In the genomic region with DNA sequence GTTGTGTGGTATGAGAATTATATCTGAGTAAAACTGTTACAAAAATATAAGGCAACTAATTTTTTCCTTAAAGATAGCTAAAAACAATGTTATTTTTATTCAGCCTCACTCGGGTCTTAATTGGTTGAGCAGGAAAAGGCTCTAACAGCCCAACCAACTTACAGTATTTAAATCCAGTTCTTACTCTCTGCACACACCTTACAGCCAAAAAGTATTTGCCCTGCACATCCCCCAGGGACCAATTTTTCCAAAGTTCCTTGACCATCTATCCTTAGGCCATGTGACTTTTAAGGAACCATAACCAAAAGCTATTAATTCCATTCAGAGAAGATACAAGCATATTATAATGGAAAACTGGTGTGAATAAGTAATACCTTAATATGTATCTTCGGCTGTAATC, we compare ENCODE assay signal across 9 cellular contexts. TPM values are rescaled to one million over a fixed set of nuclear protein-coding genes. Genes with fewer than 3 reads are reported as not detected.
DNase-seq lines count a peak whose midpoint lies in the region; ATAC-seq and TF ChIP-seq lines count a peak whose summit lies in the region.
"Had no signal": no experiment of that assay in that cellular context is flagged by ENCODE, and none has a peak within 500 bp of the region (broad histone marks: within the 10 kb centered on the region; RNA-seq: fewer than 3 reads in every experiment).

No MANE protein-coding gene starts in this region.

- no peak overlapping the region for H2BK12ac ChIP-seq in mesenchymal stem cell (ENCODE audit: low read length in 2 of 2)

- peaks cover 6% of the 10 kb centered on the region for H3K79me1 ChIP-seq in mesenchymal stem cell (replicated peaks; ENCODE audit: low read length, poor library complexity, severe bottlenecking)

- no peak overlapping the region for H3K4ac ChIP-seq in mesenchymal stem cell (ENCODE audit: low read depth in 1 of 2, low read length in 2 of 2)

- no peak overlapping the region for H2BK120ac ChIP-seq in mesenchymal stem cell (ENCODE audit: low read depth, low read length)

- H3K9me3 ChIP-seq in right atrium auricular region (no peaks in the 10 kb centered on the region), mesenchymal stem cell (ENCODE audit: control insufficient read depth, low read length) (no peaks in the 10 kb centered on the region)

- H3K4me3 ChIP-seq in right atrium auricular region (peak overlapping the region; percentile 58 to 79), cardiac fibroblast (replicated peaks in 1 of 2; ENCODE audit: low read depth in 2 of 2, low read length in 2 of 2) (peak overlapping the region; percentile 70 to 73), mesenchymal stem cell (ENCODE audit: insufficient read depth in 1 of 2, low read depth in 1 of 2, low read length in 2 of 2) (peak overlapping the region in 1 of 2 experiments; percentile 96)

- DNase-seq in right atrium auricular region (ENCODE audit: low spot score) (no peak), Right ventricle myocardium superior (no peak), cardiac fibroblast (ENCODE audit: low read depth in 2 of 2) (peak; percentile 28 to 33), mesenchymal stem cell (peak; percentile 37), middle frontal gyrus (ENCODE audit: extremely low spot score, low spot score) (no peak), cerebellar nuclear complex (lab: John Stamatoyannopoulos, UW) (no peak)
- DNase-seq: stimulated activated CD4-positive, alpha-beta T cell treated with anti-CD3 and anti-CD28 coated beads, Interleukin-4, amount 100 ng/mL, for 24 hours had no signal

- H3K23ac ChIP-seq in mesenchymal stem cell (ENCODE audit: low read length in 2 of 2): no peak overlapping the region

- intact Hi-C loops in Right ventricle myocardium superior (cut with DNase I): loop anchor here (5.0 to 10.0 kb wide), 3 partner anchors 113 to 465 kb away; a partner anchor contains a TSS

- H2AK5ac ChIP-seq in mesenchymal stem cell (ENCODE audit: low read length, severe bottlenecking): no peak overlapping the region

- H4K91ac ChIP-seq in mesenchymal stem cell (ENCODE audit: low read length): no peak overlapping the region

- H3K36me3 ChIP-seq in right atrium auricular region (peaks cover 12% of the 10 kb centered on the region), mesenchymal stem cell (ENCODE audit: control insufficient read depth in 1 of 2, insufficient read depth in 2 of 2, low read depth in 1 of 2, low read length in 2 of 2) (peaks cover 3 to 28% of the 10 kb centered on the region in 2 experiments)

- 6% methylated on average over 2 of the region's 2 CpGs for WGBS in mesenchymal stem cell

- no peaks in the 10 kb centered on the region for H3K27me3 ChIP-seq in right atrium auricular region
- no peaks in the 10 kb centered on the region for H3K27me3 ChIP-seq in mesenchymal stem cell (ENCODE audit: control insufficient read depth in 1 of 2, insufficient read depth in 1 of 2, low read length in 2 of 2)

- H3K9ac ChIP-seq in mesenchymal stem cell (ENCODE audit: low read length): peak overlapping the region; percentile 93

- H3K4me2 ChIP-seq in mesenchymal stem cell (ENCODE audit: low read length, poor library complexity, severe bottlenecking): peak overlapping the region; percentile 22

- no peak overlapping the region for H2BK15ac ChIP-seq in mesenchymal stem cell (ENCODE audit: low read depth, poor library complexity, severe bottlenecking)

- H2AFZ ChIP-seq in mesenchymal stem cell (ENCODE audit: low read depth, low read length): no peak overlapping the region

- no peak overlapping the region for H4K8ac ChIP-seq in mesenchymal stem cell (ENCODE audit: low read length)

- no peak overlapping the region for H3K18ac ChIP-seq in mesenchymal stem cell (ENCODE audit: low read depth in 1 of 2, low read length in 2 of 2)

- ATAC-seq in Right ventricle myocardium superior (ENCODE audit: poor library complexity) (no peak), HG02981 (IDR thresholded peaks at IDR 0.05; ENCODE audit: unreplicated experiment) (no peak), HG02763 (IDR thresholded peaks at IDR 0.05; ENCODE audit: unreplicated experiment) (no peak)

- H2BK5ac ChIP-seq in mesenchymal stem cell (ENCODE audit: low read depth, low read length, poor library complexity, severe bottlenecking): no peak overlapping the region

- H3K27ac ChIP-seq in right atrium auricular region (peak overlapping the region; percentile 97 to 98), mesenchymal stem cell (ENCODE audit: low read length, poor library complexity, severe bottlenecking) (peak overlapping the region; percentile 90)

- H3K4me1 ChIP-seq in right atrium auricular region: peaks cover 0 to 33% of the 10 kb centered on the region in 2 donors
- no peaks in the 10 kb centered on the region for H3K4me1 ChIP-seq in mesenchymal stem cell (ENCODE audit: control insufficient read depth, insufficient read depth, low read depth, low read length)

- H3K14ac ChIP-seq in mesenchymal stem cell (ENCODE audit: low read length in 2 of 2): no peak overlapping the region

- TF ChIP-seq CTCF in right atrium auricular region (IDR thresholded peaks at IDR 0.05) (no peak), cardiac fibroblast (IDR thresholded peaks at IDR 0.05; ENCODE audit: low read depth, low read length) (no peak)

RNA-seq across cellular contexts. Expression of a gene that starts 1.2 kb away (rescaled TPM):
- total RNA-seq in right atrium auricular region (1 to 10 TPM; 2.2 to 3.0 TPM), Right ventricle myocardium superior (5.6 TPM)
- polyA plus RNA-seq in mesenchymal stem cell (2013, experiment 1 of 2): 1.2 TPM
- polyA plus RNA-seq in mesenchymal stem cell (2013, experiment 2 of 2): 1.8 TPM

RNA-seq across cellular contexts. Expression of a gene that starts 8.4 kb away (rescaled TPM):
- total RNA-seq in right atrium auricular region (100 to 1,000 TPM; 107 to 116 TPM), Right ventricle myocardium superior (82.1 TPM)
- polyA plus RNA-seq in mesenchymal stem cell (2013, experiment 1 of 2): 381 TPM
- 357 TPM for polyA plus RNA-seq in mesenchymal stem cell (2013, experiment 2 of 2)

Comparison
In these comparisons a context has a peak if more than half of its experiments do, and no peak if none do; other contexts are left out.
1. DNase-seq: peak in cardiac fibroblast (2 of 2) and mesenchymal stem cell (single experiment); none in right atrium auricular region (single experiment), Right ventricle myocardium superior (single experiment), middle frontal gyrus (single experiment) and cerebellar nuclear complex (0 of 2).